ENCODE assay signal across 9 cellular contexts in the genomic region with DNA sequence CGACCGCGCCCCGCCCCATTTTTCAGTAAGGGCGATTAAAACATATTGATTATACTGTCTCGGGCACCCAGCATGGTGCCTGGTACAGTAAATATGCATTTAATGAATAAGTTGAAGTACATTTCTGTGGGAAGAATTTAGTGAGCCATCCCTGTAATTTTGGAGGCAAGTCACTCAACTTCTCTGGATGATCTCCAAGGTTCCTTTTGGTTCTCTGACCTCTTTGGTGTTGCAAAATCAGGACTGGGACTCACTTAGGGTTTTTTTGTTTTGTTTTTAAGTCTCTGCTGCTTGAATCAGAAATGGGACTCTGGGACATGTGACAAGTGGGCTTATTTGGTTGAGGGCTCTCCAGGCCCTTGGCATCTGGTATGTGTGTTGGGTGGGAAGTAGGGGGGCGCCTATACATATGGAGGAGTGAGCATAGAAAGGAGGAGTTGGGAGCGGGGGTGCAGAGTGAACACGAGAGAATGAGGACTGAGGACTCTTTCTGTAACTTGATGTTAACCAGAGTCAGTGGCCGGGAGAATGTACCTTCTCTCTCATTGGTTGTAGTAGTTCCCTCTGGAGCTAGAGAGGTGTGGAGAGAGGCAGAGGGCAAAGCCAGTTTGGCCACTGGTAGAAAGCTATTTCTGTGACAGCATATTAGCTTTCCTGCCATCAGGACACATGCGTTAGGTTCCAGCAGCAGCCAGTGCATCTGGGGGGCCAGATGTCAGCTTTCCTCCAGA. TPM values are rescaled to one million over a fixed set of nuclear protein-coding genes. Genes with fewer than 3 reads are reported as not detected.
DNase-seq lines count a peak whose midpoint lies in the region; ATAC-seq, FAIRE-seq and TF ChIP-seq lines count a peak whose summit lies in the region.
"Had no signal": no experiment of that assay in that cellular context is flagged by ENCODE, and none has a peak within 500 bp of the region (broad histone marks: within the 10 kb centered on the region; RNA-seq: fewer than 3 reads in every experiment).

No MANE protein-coding gene starts in this region.

- H3K4me3 ChIP-seq in WERI-Rb-1 (ENCODE audit: low read depth, low read length) (peak overlapping the region; percentile 80), heart left ventricle (peak overlapping the region; percentile 67 to 97 (median 86)), smooth muscle cell (peak overlapping the region; percentile 83)

- intact Hi-C loops in heart left ventricle (cut with DNase I) = loop anchor here in 8 of 10 donors (5.0 to 10.0 kb wide), 12 partner anchors 39 to 134 kb away; no protein-coding TSS in a partner anchor

- no peaks in the 10 kb centered on the region for H3K9me3 ChIP-seq in WERI-Rb-1 (ENCODE audit: severe bottlenecking)
- H3K9me3 ChIP-seq in heart left ventricle = no peaks in the 10 kb centered on the region
- H3K9me3 ChIP-seq in smooth muscle cell (replicated peaks; ENCODE audit: low read depth) = no peaks in the 10 kb centered on the region

- H3K4me1 ChIP-seq in heart left ventricle (peaks cover 0 to 56% (median 39%) of the 10 kb centered on the region in 12 donors), smooth muscle cell (ENCODE audit: low read depth) (peaks cover 30% of the 10 kb centered on the region)

- H3K79me2 ChIP-seq in smooth muscle cell (ENCODE audit: low read depth) = peaks cover 54% of the 10 kb centered on the region

- peak overlapping the region; percentile 96 for H3K4me2 ChIP-seq in smooth muscle cell

- 42 to 43% (median 43%) methylated on average over 11 of the region's 11 CpGs for WGBS in heart left ventricle, 4 donors
- WGBS in smooth muscle cell (ENCODE audit: low lambda C conversion rate) = 62% methylated on average over 11 of the region's 11 CpGs

- TF ChIP-seq CTCF in WERI-Rb-1 (IDR thresholded peaks at IDR 0.05; ENCODE audit: low read depth, low read length) (no peak), heart left ventricle (IDR thresholded peaks at IDR 0.05) (no peak), smooth muscle cell (IDR thresholded peaks at IDR 0.05; ENCODE audit: borderline replicate concordance, insufficient read depth, poor library complexity, severe bottlenecking) (no peak)

- DNase-seq in GM19239 (ENCODE audit: insufficient read length, low spot score) = no peak
- DNase-seq in WERI-Rb-1 = peak; percentile 59
- peak in 4 of 5 donors; percentile 38 to 60 (median 42) for DNase-seq in heart left ventricle
- DNase-seq in smooth muscle cell (lab: John Stamatoyannopoulos, UW; ENCODE audit: unreplicated experiment) = no peak
- no peak for DNase-seq in amygdala (lab: John Stamatoyannopoulos, UW)
- DNase-seq in kidney tubule cell (ENCODE audit: low spot score) = no peak
- no peak for DNase-seq in hypothalamus (lab: John Stamatoyannopoulos, UW)
- DNase-seq: left cardiac atrium had no signal

- no peak for TF ChIP-seq POLR2A in heart left ventricle (IDR thresholded peaks at IDR 0.05)

- H3F3A ChIP-seq in smooth muscle cell (ENCODE audit: low read depth) = no peaks in the 10 kb centered on the region

- H3K36me3 ChIP-seq in WERI-Rb-1 = peaks cover 4% of the 10 kb centered on the region
- H3K36me3 ChIP-seq in heart left ventricle = no peaks in the 10 kb centered on the region
- H3K36me3 ChIP-seq in smooth muscle cell (ENCODE audit: low read depth) = no peaks in the 10 kb centered on the region

- H3K9ac ChIP-seq in smooth muscle cell (ENCODE audit: low read depth) = no peak overlapping the region

- peaks cover 10% of the 10 kb centered on the region for H4K20me1 ChIP-seq in smooth muscle cell (ENCODE audit: low read depth)

- peak; percentile 40 for FAIRE-seq in GM19239 (lab: Jason Lieb, UNC)

- H3K27me3 ChIP-seq in WERI-Rb-1 (ENCODE audit: insufficient read depth, low read depth, severe bottlenecking) (no peaks in the 10 kb centered on the region), heart left ventricle (no peaks in the 10 kb centered on the region), smooth muscle cell (ENCODE audit: low read depth) (no peaks in the 10 kb centered on the region)

- ATAC-seq in heart left ventricle (peak; percentile 45 to 76 (median 72)), HG02610 (IDR thresholded peaks at IDR 0.05; ENCODE audit: unreplicated experiment) (no peak)

- H2AFZ ChIP-seq in smooth muscle cell (ENCODE audit: low read depth) = no peak overlapping the region

- H3K27ac ChIP-seq in WERI-Rb-1 = peak overlapping the region; percentile 96
- H3K27ac ChIP-seq in heart left ventricle = peak overlapping the region; percentile 83 to 96 (median 93)
- H3K27ac ChIP-seq in smooth muscle cell (ENCODE audit: low read depth) = no peak overlapping the region

RNA-seq across cellular contexts. Expression of a gene that starts 1.9 kb away (rescaled TPM):
- 10 to 100 TPM; 30.6 to 64.2 (median 51.7) TPM for total RNA-seq in heart left ventricle
- polyA plus RNA-seq in heart left ventricle = 10 to 100 TPM; 39.8 to 73.7 TPM
- total RNA-seq in smooth muscle cell = 11.1 and 11.6 TPM in 2 replicates
- polyA plus RNA-seq in smooth muscle cell = 6.2 and 6.7 TPM in 2 replicates

RNA-seq across cellular contexts. Expression of a gene that starts 49.8 kb away (rescaled TPM):
- total RNA-seq in heart left ventricle (1 to 10 TPM; 3.4 to 9.1 (median 6.0) TPM), smooth muscle cell (6.4 and 10.6 TPM in 2 replicates)
- polyA plus RNA-seq in heart left ventricle (1 to 10 TPM; 3.0 to 4.9 TPM), smooth muscle cell (4.9 and 5.5 TPM in 2 replicates)

Comparison
In these comparisons a context has a peak if more than half of its experiments do, and no peak if none do; other contexts are left out.
1. DNase-seq: peak in WERI-Rb-1 (single experiment) and heart left ventricle (4 of 5); none in GM19239 (single experiment), smooth muscle cell (single experiment), amygdala (0 of 56), kidney tubule cell (single experiment) and hypothalamus (0 of 51).
2. Peak in every context shown above with its lines, with median percentiles within 50 percentile points of each other: H3K4me3 ChIP-seq.